ENCODE assay signal across 8 cellular contexts in genomic region chr1:109396971-109397370, GRCh38. TPM values are rescaled to one million over a fixed set of nuclear protein-coding genes. Genes with fewer than 3 reads are reported as not detected.
DNase-seq lines count a peak whose midpoint lies in the region; ATAC-seq and TF ChIP-seq lines count a peak whose summit lies in the region.

No MANE protein-coding gene starts in this region.

- no peak for TF ChIP-seq POLR2A in right lobe of liver (IDR thresholded peaks at IDR 0.05)

- H3K36me3 ChIP-seq in ACC112 (ENCODE audit: insufficient read depth, low read length) (no peaks in the 10 kb centered on the region), H7 (replicated peaks; ENCODE audit: control insufficient read depth, insufficient read depth, low read length) (peaks cover 2% of the 10 kb centered on the region; the same call in 1 of the 2 replicates), adipocyte (ENCODE audit: control insufficient read depth, insufficient read depth, low read length, severe bottlenecking) (peaks cover 24% of the 10 kb centered on the region), right lobe of liver (peaks cover 0 to 10% (median 3%) of the 10 kb centered on the region in 4 donors), tibial artery (peaks cover 0 to 9% (median 8%) of the 10 kb centered on the region in 3 donors)

- H3K4me3 ChIP-seq in ACC112 (ENCODE audit: low read depth, low read length), result peak overlapping the region; percentile 76
- peak overlapping the region; percentile 52 for H3K4me3 ChIP-seq in H7 (ENCODE audit: insufficient read depth, low read depth, low read length)
- H3K4me3 ChIP-seq in adipocyte (ENCODE audit: low read length), result peak overlapping the region; percentile 89
- H3K4me3 ChIP-seq in right lobe of liver, result peak overlapping the region in 2 of 3 donors; percentile 4 to 62
- H3K4me3 ChIP-seq in tibial artery, result peak overlapping the region; percentile 66 to 69

- WGBS in right lobe of liver (ENCODE audit: insufficient coverage, low coverage, low lambda C conversion rate, missing lambda C conversion rate), result 19% methylated on average over 14 of the region's 14 CpGs

- H3K27me3 ChIP-seq in ACC112 (ENCODE audit: insufficient read depth, low read length) (no peaks in the 10 kb centered on the region), H7 (ENCODE audit: control insufficient read depth, insufficient read depth, low read length) (peaks cover 5% of the 10 kb centered on the region; the same call in 1 of the 2 replicates), adipocyte (replicated peaks; ENCODE audit: control insufficient read depth, insufficient read depth, low read length) (no peaks in the 10 kb centered on the region), right lobe of liver (no peaks in the 10 kb centered on the region), tibial artery (no peaks in the 10 kb centered on the region)

- no peak overlapping the region for H3K27ac ChIP-seq in ACC112 (ENCODE audit: low read depth, low read length)
- peak overlapping the region in 1 of 3 donors; percentile 59 for H3K27ac ChIP-seq in right lobe of liver
- peak overlapping the region; percentile 82 to 87 for H3K27ac ChIP-seq in tibial artery

- DNase-seq in H7, result peak; percentile 23
- DNase-seq in adipocyte (ENCODE audit: low read depth), result peak; percentile 29
- no peak for DNase-seq in right lobe of liver
- no peak for DNase-seq in tibial artery
- no peak for DNase-seq in sciatic nerve (ENCODE audit: low spot score)

- H3K4me1 ChIP-seq in ACC112 (ENCODE audit: control insufficient read depth, insufficient read depth, low read length, unreplicated experiment) (peaks cover 30% of the 10 kb centered on the region), adipocyte (ENCODE audit: control insufficient read depth, insufficient read depth, low read length) (peaks cover 60% of the 10 kb centered on the region), right lobe of liver (peaks cover 0 to 42% (median 6%) of the 10 kb centered on the region in 4 donors), tibial artery (peaks cover 0 to 54% (median 26%) of the 10 kb centered on the region in 4 donors)

- H3K9ac ChIP-seq in adipocyte (ENCODE audit: low read length), result peak overlapping the region; percentile 94

- intact Hi-C loops in right lobe of liver (cut with DNase I) (loop anchor here in 1 of 2 donors (5.0 kb wide), 1 partner anchor 135 kb away; no protein-coding TSS in a partner anchor), tibial artery (cut with DNase I; ENCODE audit: low total_unique reads) (loop anchor here (5.0 kb wide), 1 partner anchor 45 kb away; no protein-coding TSS in a partner anchor), sciatic nerve (cut with DNase I) (loop anchor here (5.0 kb wide), 1 partner anchor 120 kb away; no protein-coding TSS in a partner anchor)

- TF ChIP-seq CTCF in right lobe of liver (IDR thresholded peaks at IDR 0.05), result no peak
- TF ChIP-seq CTCF in tibial artery (IDR thresholded peaks at IDR 0.05), result no peak

- H2AFZ ChIP-seq in ACC112 (ENCODE audit: low read length, unreplicated experiment), result no peak overlapping the region

- ATAC-seq in right lobe of liver, result no peak
- ATAC-seq in sciatic nerve, result no peak
- ATAC-seq in GM21717 (IDR thresholded peaks at IDR 0.05; ENCODE audit: unreplicated experiment), result no peak
- no peak for ATAC-seq in GM18517 (IDR thresholded peaks at IDR 0.05; ENCODE audit: unreplicated experiment)

- H3K79me2 ChIP-seq in ACC112 (ENCODE audit: control insufficient read depth, insufficient read depth, low read length, unreplicated experiment), result peaks cover 3% of the 10 kb centered on the region

- H3K9me3 ChIP-seq in adipocyte (ENCODE audit: control insufficient read depth, low read length) (no peaks in the 10 kb centered on the region), right lobe of liver (no peaks in the 10 kb centered on the region), tibial artery (no peaks in the 10 kb centered on the region)

RNA-seq across cellular contexts. Expression of gene SORT1, which starts 0.7 kb away (rescaled TPM):
- total RNA-seq in H7 (2014; rRNA removed; shearing (Covaris generic)), result 12.4 and 15.9 TPM in 2 replicates
- 10 to 100 TPM in 3 of 6 experiments, 1 to 10 TPM in 3; 3.2 to 30.3 (median 13.7) TPM for total RNA-seq in right lobe of liver
- total RNA-seq in sciatic nerve, result 111 TPM

RNA-seq across cellular contexts. Expression of gene PSMA5, which starts 29.3 kb away (rescaled TPM):
- 141 and 142 TPM in 2 replicates for total RNA-seq in H7 (2014; rRNA removed; shearing (Covaris generic))
- 10 to 100 TPM; 38.8 to 83.5 (median 61.1) TPM for total RNA-seq in right lobe of liver
- total RNA-seq in sciatic nerve, result 44.8 TPM

Comparison
In these comparisons a context has a peak if more than half of its experiments do, and no peak if none do; other contexts are left out.
1. H3K4me3 ChIP-seq: peak in every context shown above with its lines; median percentile 89 in adipocyte; 76 in ACC112; 68 in tibial artery; 52 in H7; 33 in right lobe of liver.
2. DNase-seq: peak in H7 (single experiment) and adipocyte (single experiment); none in right lobe of liver (0 of 3), tibial artery (0 of 2) and sciatic nerve (single experiment).